26 cellular contexts compared by ENCODE assay signal in the genomic region with DNA sequence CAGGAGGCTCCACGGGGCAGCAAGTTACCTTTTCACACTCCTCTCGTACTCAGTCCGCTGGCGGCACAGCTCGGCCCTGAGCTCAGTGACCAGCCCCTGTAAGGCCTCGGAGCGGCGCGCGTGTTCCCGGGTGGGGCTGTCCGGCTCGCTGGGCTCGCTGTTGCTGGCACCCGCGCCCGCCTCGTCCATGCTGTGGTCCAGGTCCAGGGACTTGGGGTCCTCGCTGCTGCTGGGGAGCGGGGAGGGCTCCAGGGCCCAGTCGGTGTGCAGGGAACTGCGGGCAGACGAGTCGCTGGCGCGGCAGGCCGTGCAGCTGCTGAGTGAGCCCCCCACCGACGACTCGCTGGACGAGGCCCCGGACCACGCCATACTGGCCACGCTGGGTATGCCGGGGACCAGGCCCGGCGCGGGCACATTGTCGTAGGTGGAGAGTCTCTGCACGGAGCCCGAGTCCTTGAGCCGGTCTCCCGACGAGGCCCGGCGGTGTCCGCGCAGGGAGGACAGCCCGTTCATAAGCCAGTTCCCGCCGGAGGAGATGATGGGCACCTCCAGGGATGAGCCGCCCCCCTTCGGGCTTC.
DNase-seq lines count a peak whose midpoint lies in the region; ATAC-seq, FAIRE-seq and TF ChIP-seq lines count a peak whose summit lies in the region.
"Had no signal": no experiment of that assay in that cellular context is flagged by ENCODE, and none has a peak within 500 bp of the region (broad histone marks: within the 10 kb centered on the region; RNA-seq: fewer than 3 reads in every experiment).

No MANE protein-coding gene starts in this region.

- POLR2A ChIA-PET in activated CD4-positive, alpha-beta memory T cell treated with anti-CD3 and anti-CD28 coated beads, Interleukin-2, amount 10 ng/mL, durations not matched to agents 7 days and 5 days (lab: Charles Lee) = no interaction called here
- POLR2A ChIA-PET in activated CD4-positive, alpha-beta memory T cell treated with anti-CD3 and anti-CD28 coated beads for 36 hours (lab: Charles Lee) = no interaction called here
- POLR2A ChIA-PET in K562 (lab: Yijun Ruan, JAX) = no interaction called here
- POLR2A ChIA-PET in CD4-positive, alpha-beta memory T cell (lab: Charles Lee; ENCODE audit: partially characterized antibody) = no interaction called here

- no peaks in the 10 kb centered on the region for H3K9me1 ChIP-seq in K562 (ENCODE audit: control insufficient read depth, insufficient read depth, low read length)

- TF ChIP-seq RAD21 in K562 (CRISPR knock-in tag; conservative IDR thresholded peaks at IDR 0.05 in 1 of 2, IDR thresholded peaks at IDR 0.05 in 1 of 2) = no peak

- in situ Hi-C loops in K562 (cut with MboI) = no loop called here

- H3K4me1 ChIP-seq in BE2C = no peaks in the 10 kb centered on the region; the same call in 1 of the 2 replicates
- peaks cover 13 to 38% of the 10 kb centered on the region in 2 experiments for H3K4me1 ChIP-seq in K562 (replicated peaks in 1 of 2; ENCODE audit: control insufficient read depth in 2 of 2, insufficient read depth in 2 of 2, low read length in 2 of 2)
- H3K4me1 ChIP-seq in osteoblast (ENCODE audit: insufficient read depth, low read length) = peaks cover 17% of the 10 kb centered on the region
- H3K4me1 ChIP-seq in CD4-positive, alpha-beta memory T cell (ENCODE audit: insufficient read depth, low read length) = no peaks in the 10 kb centered on the region
- H3K4me1 ChIP-seq: HAP-1, tibial nerve had no signal

- H3K4me3 ChIP-seq in BE2C (ENCODE audit: low read depth, low read length) = no peak overlapping the region
- no peak overlapping the region for H3K4me3 ChIP-seq in K562
- no peak overlapping the region for H3K4me3 ChIP-seq in osteoblast (ENCODE audit: insufficient read depth, low read length)
- H3K4me3 ChIP-seq in CD4-positive, alpha-beta memory T cell (ENCODE audit: low read length in 2 of 2) = no peak overlapping the region
- H3K4me3 ChIP-seq: dorsolateral prefrontal cortex, HAP-1, ovary, tibial nerve had no signal

- H3K79me2 ChIP-seq in K562 (ENCODE audit: control insufficient read depth, insufficient read depth, low read length) (no peaks in the 10 kb centered on the region), osteoblast (ENCODE audit: insufficient read depth, low read length) (peaks cover 75% of the 10 kb centered on the region)

- H3K36me3 ChIP-seq in BE2C (no peaks in the 10 kb centered on the region), K562 (ENCODE audit: control insufficient read depth, insufficient read depth, low read length) (peaks cover 89% of the 10 kb centered on the region; the same call in 2 of the 3 replicates), osteoblast (ENCODE audit: insufficient read depth, low read length) (peaks cover 67% of the 10 kb centered on the region)
- H3K36me3 ChIP-seq in CD4-positive, alpha-beta memory T cell (ENCODE audit: insufficient read depth, low read length) = no peaks in the 10 kb centered on the region
- H3K36me3 ChIP-seq: HAP-1, ovary had no signal

- H3K4me2 ChIP-seq in K562 (ENCODE audit: insufficient read depth, low read length) (no peak overlapping the region), osteoblast (ENCODE audit: insufficient read depth, low read length) (no peak overlapping the region)

- no peaks in the 10 kb centered on the region for H3K9me3 Mint-ChIP-seq in activated CD4-positive, alpha-beta memory T cell treated with anti-CD3 and anti-CD28 coated beads, Interleukin-2, amount 10 ng/mL, durations not matched to agents 7 days and 5 days
- no peaks in the 10 kb centered on the region for H3K9me3 Mint-ChIP-seq in activated CD4-positive, alpha-beta memory T cell treated with anti-CD3 and anti-CD28 coated beads for 36 hours
- H3K9me3 Mint-ChIP-seq in CD4-positive, alpha-beta memory T cell = peaks cover 0 to 3% (median 0%) of the 10 kb centered on the region in 8 donors
- H3K9me3 Mint-ChIP-seq: activated T-helper 17 cell treated with anti-CD3 and anti-CD28 coated beads, Interleukin-2, amount 50 U/mL, for 72 hours; CD8-positive, alpha-beta memory T cell; naive B cell; stimulated activated naive CD8-positive, alpha-beta T cell treated with anti-CD3 and anti-CD28 coated beads, Interleukin-15, Interleukin-2, amounts not matched to agents 100 ng/mL and 50 ng/mL, for 24 hours; T-helper 1 cell treated with Interleukin-12 subunit alpha and Interleukin-12 subunit beta and Interleukin-4 antibody, amounts not matched to agents 30 μg/mL and 1 μg/mL, for 36 hours had no signal

- intact Hi-C loops in activated CD4-positive, alpha-beta memory T cell treated with anti-CD3 and anti-CD28 coated beads for 36 hours (cut with micrococcal nuclease) = no loop called here
- intact Hi-C loops in K562 (cut with micrococcal nuclease) = no loop called here
- intact Hi-C loops in CD4-positive, alpha-beta memory T cell (cut with micrococcal nuclease) = no loop called here

- H3K27ac ChIP-seq in K562 (ENCODE audit: extremely low read depth, low read depth, low read length) = no peak overlapping the region
- no peak overlapping the region for H3K27ac ChIP-seq in osteoblast (ENCODE audit: low read depth, low read length)
- no peak overlapping the region for H3K27ac ChIP-seq in CD4-positive, alpha-beta memory T cell (ENCODE audit: low read depth, low read length)
- H3K27ac ChIP-seq: dorsolateral prefrontal cortex, ovary, tibial nerve had no signal

- peak; percentile 12 for DNase-seq in activated CD4-positive, alpha-beta memory T cell treated with anti-CD3 and anti-CD28 coated beads, Interleukin-2, amount 10 ng/mL, durations not matched to agents 7 days and 5 days
- no peak for DNase-seq in activated CD4-positive, alpha-beta memory T cell treated with anti-CD3 and anti-CD28 coated beads for 36 hours
- DNase-seq in BE2C (peak; percentile 7), K562 (ENCODE audit: extremely low read depth in 1 of 4, low spot score in 3 of 4) (no peak), osteoblast (ENCODE audit: insufficient read length, low spot score, missing footprints) (peak; percentile 69)
- DNase-seq in CD4-positive, alpha-beta memory T cell = no peak
- DNase-seq: 8988T; activated CD4-positive, alpha-beta T cell treated with anti-CD3 and anti-CD28 coated beads for 4 hours; CD8-positive, alpha-beta memory T cell; DMS153; Kasumi-1; naive B cell; NCI-H1694 treated with DMSO at 0.1 percent for 48 hours; NCI-H2171 treated with DMSO at 0.1 percent for 48 hours; NCI-H524 treated with DMSO at 0.1 percent for 48 hours had no signal

- peak overlapping the region in 1 of 2 experiments; percentile 37; a peak in 2 of 4 replicates for H3K9ac ChIP-seq in K562 (ENCODE audit: insufficient read depth in 1 of 2, low read depth in 2 of 2, low read length in 2 of 2)

- no peak for TF ChIP-seq POLR2A in K562 (conservative IDR thresholded peaks at IDR 0.05)

- H3K27me3 Mint-ChIP-seq in activated CD4-positive, alpha-beta memory T cell treated with anti-CD3 and anti-CD28 coated beads, Interleukin-2, amount 10 ng/mL, durations not matched to agents 7 days and 5 days = no peaks in the 10 kb centered on the region
- H3K27me3 Mint-ChIP-seq in activated CD4-positive, alpha-beta memory T cell treated with anti-CD3 and anti-CD28 coated beads for 36 hours = no peaks in the 10 kb centered on the region
- H3K27me3 Mint-ChIP-seq in CD4-positive, alpha-beta memory T cell = peaks cover 0 to 4% of the 10 kb centered on the region in 2 donors
- H3K27me3 Mint-ChIP-seq: stimulated activated naive CD8-positive, alpha-beta T cell treated with anti-CD3 and anti-CD28 coated beads, Interleukin-15, Interleukin-2, amounts not matched to agents 100 ng/mL and 50 ng/mL, for 24 hours had no signal

- H3K9me3 ChIP-seq in BE2C (no peaks in the 10 kb centered on the region), K562 (replicated peaks; ENCODE audit: control insufficient read depth, insufficient read depth, low read depth, low read length) (no peaks in the 10 kb centered on the region), osteoblast (ENCODE audit: low read depth, low read length) (no peaks in the 10 kb centered on the region)
- H3K9me3 ChIP-seq in CD4-positive, alpha-beta memory T cell (ENCODE audit: control insufficient read depth in 1 of 2, low read length in 2 of 2) = no peaks in the 10 kb centered on the region
- H3K9me3 ChIP-seq: HAP-1, ovary, tibial nerve had no signal

- H2AFZ ChIP-seq in K562 (ENCODE audit: low read depth, low read length) = no peak overlapping the region
- no peak overlapping the region for H2AFZ ChIP-seq in osteoblast (ENCODE audit: low read length)

- no peak for FAIRE-seq in K562 (lab: Jason Lieb, UNC)
- FAIRE-seq: endothelial cell of umbilical vein had no signal

- no peaks in the 10 kb centered on the region for H3K36me3 Mint-ChIP-seq in activated CD4-positive, alpha-beta memory T cell treated with anti-CD3 and anti-CD28 coated beads, Interleukin-2, amount 10 ng/mL, durations not matched to agents 7 days and 5 days (ENCODE audit: low read depth)
- no peaks in the 10 kb centered on the region for H3K36me3 Mint-ChIP-seq in activated CD4-positive, alpha-beta memory T cell treated with anti-CD3 and anti-CD28 coated beads for 36 hours
- no peaks in the 10 kb centered on the region for H3K36me3 Mint-ChIP-seq in CD4-positive, alpha-beta memory T cell
- H3K36me3 Mint-ChIP-seq: CD8-positive, alpha-beta memory T cell; naive B cell had no signal

- H4K20me1 ChIP-seq in K562 (replicated peaks; ENCODE audit: control insufficient read depth, insufficient read depth, low read length) = no peaks in the 10 kb centered on the region
- peaks cover 37% of the 10 kb centered on the region for H4K20me1 ChIP-seq in osteoblast (ENCODE audit: insufficient read depth, low read length)

- no peak for ATAC-seq in K562
- ATAC-seq in HG02852 (IDR thresholded peaks at IDR 0.05; ENCODE audit: unreplicated experiment) = no peak
- ATAC-seq in GM21447 (IDR thresholded peaks at IDR 0.05; ENCODE audit: unreplicated experiment) = no peak
- ATAC-seq: activated T-helper 17 cell treated with anti-CD3 and anti-CD28 coated beads, Interleukin-2, amount 50 U/mL, for 72 hours; Panc1 had no signal

- H3K4me3 Mint-ChIP-seq in activated CD4-positive, alpha-beta memory T cell treated with anti-CD3 and anti-CD28 coated beads, Interleukin-2, amount 10 ng/mL, durations not matched to agents 7 days and 5 days = no peak overlapping the region
- H3K4me3 Mint-ChIP-seq in activated CD4-positive, alpha-beta memory T cell treated with anti-CD3 and anti-CD28 coated beads for 36 hours = no peak overlapping the region
- H3K4me3 Mint-ChIP-seq in CD4-positive, alpha-beta memory T cell = no peak overlapping the region
- H3K4me3 Mint-ChIP-seq: activated T-helper 17 cell treated with anti-CD3 and anti-CD28 coated beads, Interleukin-2, amount 50 U/mL, for 72 hours; CD8-positive, alpha-beta memory T cell; naive B cell; stimulated activated naive CD8-positive, alpha-beta T cell treated with anti-CD3 and anti-CD28 coated beads, Interleukin-15, Interleukin-2, amounts not matched to agents 100 ng/mL and 50 ng/mL, for 24 hours; T-helper 1 cell treated with Interleukin-12 subunit alpha and Interleukin-12 subunit beta and Interleukin-4 antibody, amounts not matched to agents 30 μg/mL and 1 μg/mL, for 36 hours had no signal

- H3K27me3 ChIP-seq in BE2C = no peaks in the 10 kb centered on the region
- H3K27me3 ChIP-seq in K562 (ENCODE audit: control insufficient read depth in 2 of 2, insufficient read depth in 2 of 2, low read length in 2 of 2) = no peaks in the 10 kb centered on the region
- H3K27me3 ChIP-seq in osteoblast (ENCODE audit: insufficient read depth, low read length) = no peaks in the 10 kb centered on the region
- no peaks in the 10 kb centered on the region for H3K27me3 ChIP-seq in CD4-positive, alpha-beta memory T cell (ENCODE audit: insufficient read depth, low read length)
- H3K27me3 ChIP-seq: dorsolateral prefrontal cortex, ovary, tibial nerve had no signal

- TF ChIP-seq CTCF in BE2C (IDR thresholded peaks at IDR 0.05; ENCODE audit: low read depth, low read length) = no peak
- no peak for TF ChIP-seq CTCF in K562 (IDR thresholded peaks at IDR 0.05 in 2 of 3, conservative IDR thresholded peaks at IDR 0.05 in 1 of 3; ENCODE audit: insufficient read depth in 2 of 3, low read depth in 1 of 3, low read length in 3 of 3)
- no peak for TF ChIP-seq CTCF in osteoblast (IDR thresholded peaks at IDR 0.05; ENCODE audit: extremely low read depth, low read depth, low read length)

- no peak for TF ChIP-seq EP300 in K562 (IDR thresholded peaks at IDR 0.05; ENCODE audit: low read length)

- 97% methylated on average over 41 of the region's 53 CpGs for WGBS in K562 (ENCODE audit: insufficient coverage, low coverage, missing lambda C conversion rate)

- H3K27ac Mint-ChIP-seq in activated CD4-positive, alpha-beta memory T cell treated with anti-CD3 and anti-CD28 coated beads, Interleukin-2, amount 10 ng/mL, durations not matched to agents 7 days and 5 days = no peak overlapping the region
- H3K27ac Mint-ChIP-seq in activated CD4-positive, alpha-beta memory T cell treated with anti-CD3 and anti-CD28 coated beads for 36 hours = no peak overlapping the region
- H3K27ac Mint-ChIP-seq in CD4-positive, alpha-beta memory T cell = no peak overlapping the region
- H3K27ac Mint-ChIP-seq: activated T-helper 17 cell treated with anti-CD3 and anti-CD28 coated beads, Interleukin-2, amount 50 U/mL, for 72 hours; CD8-positive, alpha-beta memory T cell; naive B cell; stimulated activated naive CD8-positive, alpha-beta T cell treated with anti-CD3 and anti-CD28 coated beads, Interleukin-15, Interleukin-2, amounts not matched to agents 100 ng/mL and 50 ng/mL, for 24 hours; T-helper 1 cell treated with Interleukin-12 subunit alpha and Interleukin-12 subunit beta and Interleukin-4 antibody, amounts not matched to agents 30 μg/mL and 1 μg/mL, for 36 hours had no signal

- no TSS peak for BruUV-seq in K562 (replicated peaks; lab: Mats Ljungman, UMichigan)

- CTCF ChIA-PET in activated CD4-positive, alpha-beta memory T cell treated with anti-CD3 and anti-CD28 coated beads, Interleukin-2, amount 10 ng/mL, durations not matched to agents 7 days and 5 days (lab: Charles Lee) = no interaction called here
- CTCF ChIA-PET in activated CD4-positive, alpha-beta memory T cell treated with anti-CD3 and anti-CD28 coated beads for 36 hours (lab: Charles Lee) = no interaction called here
- CTCF ChIA-PET in K562 (lab: Yijun Ruan, JAX; ENCODE audit: low intra/inter-chr PET ratio) = no interaction called here
- CTCF ChIA-PET in CD4-positive, alpha-beta memory T cell (lab: Charles Lee; ENCODE audit: partially characterized antibody) = no interaction called here

- H3K4me1 Mint-ChIP-seq in activated CD4-positive, alpha-beta memory T cell treated with anti-CD3 and anti-CD28 coated beads, Interleukin-2, amount 10 ng/mL, durations not matched to agents 7 days and 5 days = no peaks in the 10 kb centered on the region
- no peaks in the 10 kb centered on the region for H3K4me1 Mint-ChIP-seq in activated CD4-positive, alpha-beta memory T cell treated with anti-CD3 and anti-CD28 coated beads for 36 hours (ENCODE audit: low read depth)
- H3K4me1 Mint-ChIP-seq in CD4-positive, alpha-beta memory T cell = no peaks in the 10 kb centered on the region
- H3K4me1 Mint-ChIP-seq: activated T-helper 17 cell treated with anti-CD3 and anti-CD28 coated beads, Interleukin-2, amount 50 U/mL, for 72 hours; CD8-positive, alpha-beta memory T cell had no signal

Comparison
In these comparisons a context has a peak if more than half of its experiments do, and no peak if none do; other contexts are left out.
1. DNase-seq: peak in activated CD4-positive, alpha-beta memory T cell treated with anti-CD3 and anti-CD28 coated beads, Interleukin-2, amount 10 ng/mL, durations not matched to agents 7 days and 5 days (single experiment), BE2C (single experiment) and osteoblast (single experiment); none in activated CD4-positive, alpha-beta memory T cell treated with anti-CD3 and anti-CD28 coated beads for 36 hours (single experiment), K562 (0 of 4) and CD4-positive, alpha-beta memory T cell (0 of 5).